ENCODE assay signal across 13 cellular contexts in the genomic region with DNA sequence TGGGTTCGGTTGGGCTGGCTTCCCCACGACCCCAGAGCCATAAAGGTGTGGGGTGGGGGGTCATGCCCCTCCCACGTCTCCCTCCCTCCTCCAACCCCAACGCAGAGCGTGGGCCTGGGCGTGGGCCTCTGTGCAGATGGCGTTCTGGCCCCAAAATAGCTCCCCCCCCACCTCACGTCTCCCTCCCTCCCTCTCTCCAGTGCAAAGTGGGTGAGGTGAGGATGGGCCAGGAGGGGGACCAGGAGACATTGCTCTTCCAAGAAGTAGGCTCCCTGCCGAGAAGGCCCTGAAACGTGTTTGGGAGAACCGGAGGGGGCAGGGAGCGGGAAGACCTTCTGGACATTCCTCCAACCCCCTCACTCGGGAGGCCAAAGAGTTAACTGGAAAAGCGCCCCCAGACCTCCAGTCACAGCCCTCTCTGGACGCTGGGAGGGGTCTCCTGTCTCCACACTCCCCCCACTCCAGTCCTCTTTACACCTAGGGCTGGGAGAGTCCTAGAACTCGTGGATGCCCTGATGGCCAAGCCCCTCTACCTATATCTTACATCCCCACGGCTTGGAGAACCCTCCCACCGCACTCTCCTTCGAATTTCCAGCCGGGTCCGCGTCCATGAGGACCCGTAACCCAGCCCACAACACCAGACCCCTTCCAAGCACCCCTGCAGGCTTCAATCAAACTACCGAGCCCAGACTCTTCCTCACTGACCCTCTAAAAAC. TPM values are rescaled to one million over a fixed set of nuclear protein-coding genes. Genes with fewer than 3 reads are reported as not detected.
DNase-seq lines count a peak whose midpoint lies in the region; ATAC-seq and TF ChIP-seq lines count a peak whose summit lies in the region.
"Had no signal": no experiment of that assay in that cellular context is flagged by ENCODE, and none has a peak within 500 bp of the region (broad histone marks: within the 10 kb centered on the region; RNA-seq: fewer than 3 reads in every experiment).

No MANE protein-coding gene starts in this region.

- peak overlapping the region; percentile 11 for H3K4me3 Mint-ChIP-seq in activated B cell treated with CpG ODN at 0.5 μM for 24 hours
- H3K4me3 Mint-ChIP-seq: activated CD8-positive, alpha-beta T cell treated with anti-CD3 and anti-CD28 coated beads for 36 hours had no signal

- H3K27ac ChIP-seq in 22Rv1 (peak overlapping the region; percentile 85), Peyer's patch (no peak overlapping the region)
- H3K27ac ChIP-seq: transverse colon had no signal

- no peak for TF ChIP-seq CTCF in 22Rv1 (IDR thresholded peaks at IDR 0.05)
- TF ChIP-seq CTCF in activated B cell treated with CpG ODN at 0.5 μM for 24 hours (IDR thresholded peaks at IDR 0.05): no peak
- TF ChIP-seq CTCF in Peyer's patch (IDR thresholded peaks at IDR 0.05): no peak

- CTCF ChIA-PET in activated B cell treated with CpG ODN at 0.5 μM for 24 hours (lab: Charles Lee): no interaction called here

- no peaks in the 10 kb centered on the region for H3K36me3 Mint-ChIP-seq in activated B cell treated with CpG ODN at 0.5 μM for 24 hours (ENCODE audit: low read depth)

- TF ChIP-seq POLR2A in Peyer's patch (IDR thresholded peaks at IDR 0.05): no peak

- POLR2A ChIA-PET in activated B cell treated with CpG ODN at 0.5 μM for 24 hours (lab: Charles Lee): interaction anchor here (1.0 kb wide), 1 partner anchor 36 kb away, joined by 10 read pairs; no protein-coding TSS in a partner anchor

- intact Hi-C loops in activated B cell treated with CpG ODN at 0.5 μM for 24 hours (cut with micrococcal nuclease): loop anchor here (5.0 to 10.0 kb wide), 2 partner anchors 62 to 170 kb away; partner anchors contain the start of gene RPL18A

- H3K36me3 ChIP-seq in ES-I3 (ENCODE audit: insufficient read depth, low read length) (no peaks in the 10 kb centered on the region), Peyer's patch (no peaks in the 10 kb centered on the region)
- H3K36me3 ChIP-seq: HAP-1, transverse colon had no signal

- peak overlapping the region; percentile 86 for H3K9ac ChIP-seq in ES-I3 (ENCODE audit: low read depth, low read length)

- peaks cover 7% of the 10 kb centered on the region; the same call in 1 of the 2 replicates for H3K4me1 ChIP-seq in ES-I3 (ENCODE audit: insufficient read depth, low read length)
- H3K4me1 ChIP-seq in Peyer's patch: peaks cover 0 to 22% (median 9%) of the 10 kb centered on the region in 4 donors
- H3K4me1 ChIP-seq: HAP-1 had no signal

- H3K9me3 ChIP-seq in ES-I3 (ENCODE audit: control insufficient read depth, insufficient read depth, low read length): no peaks in the 10 kb centered on the region
- H3K9me3 ChIP-seq in Peyer's patch: no peaks in the 10 kb centered on the region
- H3K9me3 ChIP-seq: HAP-1, transverse colon had no signal

- no peak overlapping the region for H3K4me3 ChIP-seq in Peyer's patch
- H3K4me3 ChIP-seq: HAP-1 had no signal

- no peak for DNase-seq in activated B cell treated with CpG ODN at 0.5 μM for 24 hours
- DNase-seq in iPS-NIHi11 (ENCODE audit: low spot score): peak; percentile 49
- no peak for DNase-seq in EL
- DNase-seq in activated CD4-positive, alpha-beta T cell treated with anti-CD3 and anti-CD28 coated beads for 4 hours: no peak
- DNase-seq in Peyer's patch: no peak
- DNase-seq: foreskin melanocyte, NCI-H1694 treated with DMSO at 0.1 percent for 48 hours had no signal

- H3K27ac Mint-ChIP-seq in activated B cell treated with CpG ODN at 0.5 μM for 24 hours: no peak overlapping the region
- H3K27ac Mint-ChIP-seq: activated CD8-positive, alpha-beta T cell treated with anti-CD3 and anti-CD28 coated beads for 36 hours had no signal

- H3K9me3 Mint-ChIP-seq in activated B cell treated with CpG ODN at 0.5 μM for 24 hours: no peaks in the 10 kb centered on the region
- H3K9me3 Mint-ChIP-seq: activated CD8-positive, alpha-beta T cell treated with anti-CD3 and anti-CD28 coated beads for 36 hours had no signal

- H3K4me1 Mint-ChIP-seq in activated B cell treated with CpG ODN at 0.5 μM for 24 hours: peaks cover 18% of the 10 kb centered on the region

- ATAC-seq in activated B cell treated with CpG ODN at 0.5 μM for 24 hours (ENCODE audit: low read depth): no peak
- ATAC-seq in GM18861 (IDR thresholded peaks at IDR 0.05; ENCODE audit: unreplicated experiment): no peak

- peaks cover 61% of the 10 kb centered on the region for H3K27me3 Mint-ChIP-seq in activated B cell treated with CpG ODN at 0.5 μM for 24 hours

- H3K27me3 ChIP-seq in Peyer's patch: peaks cover 0 to 23% of the 10 kb centered on the region in 2 donors

RNA-seq across cellular contexts. Expression of gene UNC13A, which starts 0.9 kb away (rescaled TPM):
- total RNA-seq in activated B cell treated with CpG ODN at 0.5 μM for 24 hours (0.02 and 0.04 TPM in 2 replicates), Peyer's patch (under 1 TPM; 0.38 to 0.83 (median 0.62) TPM)
- total RNA-seq: activated CD8-positive, alpha-beta T cell treated with anti-CD3 and anti-CD28 coated beads for 36 hours had no signal

RNA-seq across cellular contexts. Expression of gene MAP1S, which starts 32.0 kb away (rescaled TPM):
- 65.6 and 80.5 TPM in 2 replicates for total RNA-seq in activated B cell treated with CpG ODN at 0.5 μM for 24 hours
- 10 to 100 TPM; 23.9 to 71.8 (median 48.7) TPM for total RNA-seq in Peyer's patch
